Comparison of ENCODE assay signal across 1 cellular context in genomic region chr11:65338680-65339079, GRCh38.
TF ChIP-seq lines count a peak whose summit lies in the region.

No MANE protein-coding gene starts in this region.

TF ChIP-seq in IMR-90, 13 proteins besides CTCF, POLR2A, EP300 and RAD21:
- TF ChIP-seq NFE2L2 (IDR thresholded peaks at IDR 0.05; ENCODE audit: low read depth, low read length) (no peak), MAZ (IDR thresholded peaks at IDR 0.05; ENCODE audit: borderline replicate concordance, low read depth, low read length) (no peak), FOS (IDR thresholded peaks at IDR 0.05; ENCODE audit: low read depth, low read length) (no peak), RFX5 (IDR thresholded peaks at IDR 0.05; ENCODE audit: low read depth, low read length) (no peak), MAFK (IDR thresholded peaks at IDR 0.05; ENCODE audit: low read depth, low read length) (no peak), ELK1 (IDR thresholded peaks at IDR 0.05; ENCODE audit: borderline replicate concordance, low read depth, low read length) (no peak), SMC3 (IDR thresholded peaks at IDR 0.05; ENCODE audit: low read depth, low read length) (no peak), BHLHE40 (IDR thresholded peaks at IDR 0.05; ENCODE audit: low read depth, low read length) (no peak), CEBPB (IDR thresholded peaks at IDR 0.05; ENCODE audit: low read depth, low read length) (no peak), CHD1 (IDR thresholded peaks at IDR 0.05; ENCODE audit: low read depth, low read length) (no peak), MXI1 (IDR thresholded peaks at IDR 0.05; ENCODE audit: borderline replicate concordance, low read depth, low read length) (no peak), RCOR1 (IDR thresholded peaks at IDR 0.05; ENCODE audit: insufficient replicate concordance, low read length) (no peak)
- TF ChIP-seq, protein P1, sequence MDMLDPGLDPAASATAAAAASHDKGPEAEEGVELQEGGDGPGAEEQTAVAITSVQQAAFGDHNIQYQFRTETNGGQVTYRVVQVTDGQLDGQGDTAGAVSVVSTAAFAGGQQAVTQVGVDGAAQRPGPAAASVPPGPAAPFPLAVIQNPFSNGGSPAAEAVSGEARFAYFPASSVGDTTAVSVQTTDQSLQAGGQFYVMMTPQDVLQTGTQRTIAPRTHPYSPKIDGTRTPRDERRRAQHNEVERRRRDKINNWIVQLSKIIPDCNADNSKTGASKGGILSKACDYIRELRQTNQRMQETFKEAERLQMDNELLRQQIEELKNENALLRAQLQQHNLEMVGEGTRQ (IDR thresholded peaks at IDR 0.05; ENCODE audit: low read depth, low read length) = no peak
